Comparison of ENCODE assay signal across 8 cellular contexts in genomic region chr17:50198026-50198669, GRCh38. TPM values are rescaled to one million over a fixed set of nuclear protein-coding genes. Genes with fewer than 3 reads are reported as not detected.
DNase-seq lines count a peak whose midpoint lies in the region; ATAC-seq and TF ChIP-seq lines count a peak whose summit lies in the region.

No MANE protein-coding gene starts in this region.

- no peak for TF ChIP-seq EP300 in upper lobe of left lung (IDR thresholded peaks at IDR 0.05)

- DNase-seq in activated CD4-positive, CD25-positive, alpha-beta regulatory T cell treated with anti-CD3 and anti-CD28 coated beads, Interleukin-2, amount 50 U/mL, for 16 hours (ENCODE audit: low read depth, low spot score) = peak; percentile 26
- DNase-seq in NCI-H748 treated with DMSO at 0.1 percent for 48 hours (lab: John Stamatoyannopoulos, UW) = peak; percentile 19
- DNase-seq in activated CD8-positive, alpha-beta memory T cell treated with anti-CD3 and anti-CD28 coated beads, Interleukin-2, amount 10 ng/mL, durations not matched to agents 7 days and 5 days = peak; percentile 79
- no peak for DNase-seq in esophagus squamous epithelium (lab: John Stamatoyannopoulos, UW)
- DNase-seq in upper lobe of left lung = peak in 1 of 2 donors; percentile 51

- no peak overlapping the region for H3K4me3 ChIP-seq in esophagus squamous epithelium
- H3K4me3 ChIP-seq in neutrophil (ENCODE audit: low read depth in 1 of 2, low read length in 1 of 2) = no peak overlapping the region
- H3K4me3 ChIP-seq in upper lobe of left lung = no peak overlapping the region

- H3K36me3 Mint-ChIP-seq in activated CD8-positive, alpha-beta memory T cell treated with anti-CD3 and anti-CD28 coated beads, Interleukin-2, amount 10 ng/mL, durations not matched to agents 7 days and 5 days = no peaks in the 10 kb centered on the region

- 9 to 12% methylated on average over 7 of the region's 7 CpGs for WGBS in esophagus squamous epithelium, 2 donors
- 18 to 26% methylated on average over 7 of the region's 7 CpGs for WGBS in upper lobe of left lung, 2 donors

- TF ChIP-seq POLR2A in esophagus squamous epithelium (IDR thresholded peaks at IDR 0.05) = no peak
- no peak for TF ChIP-seq POLR2A in upper lobe of left lung (IDR thresholded peaks at IDR 0.05)

- intact Hi-C loops in esophagus squamous epithelium (cut with DNase I) = no loop called here

- peaks cover 13% of the 10 kb centered on the region for H3K4me1 Mint-ChIP-seq in activated CD8-positive, alpha-beta memory T cell treated with anti-CD3 and anti-CD28 coated beads, Interleukin-2, amount 10 ng/mL, durations not matched to agents 7 days and 5 days

- no peaks in the 10 kb centered on the region for H3K9me3 Mint-ChIP-seq in activated CD8-positive, alpha-beta memory T cell treated with anti-CD3 and anti-CD28 coated beads, Interleukin-2, amount 10 ng/mL, durations not matched to agents 7 days and 5 days (ENCODE audit: low read depth)

- H3K36me3 ChIP-seq in esophagus squamous epithelium (peaks cover 0 to 48% (median under 1%) of the 10 kb centered on the region in 3 donors), neutrophil (no peaks in the 10 kb centered on the region), upper lobe of left lung (peaks cover 0 to 37% (median 14%) of the 10 kb centered on the region in 4 donors)

- H3K27ac ChIP-seq in esophagus squamous epithelium = peak overlapping the region in 3 of 4 donors; percentile 75 to 91 (median 89)
- no peak overlapping the region for H3K27ac ChIP-seq in neutrophil
- peak overlapping the region in 2 of 4 donors; percentile 38 to 42 for H3K27ac ChIP-seq in upper lobe of left lung

- H3K27ac Mint-ChIP-seq in activated CD8-positive, alpha-beta memory T cell treated with anti-CD3 and anti-CD28 coated beads, Interleukin-2, amount 10 ng/mL, durations not matched to agents 7 days and 5 days = no peak overlapping the region

- peaks cover 44% of the 10 kb centered on the region for H3K27me3 Mint-ChIP-seq in activated CD8-positive, alpha-beta memory T cell treated with anti-CD3 and anti-CD28 coated beads, Interleukin-2, amount 10 ng/mL, durations not matched to agents 7 days and 5 days

- TF ChIP-seq CTCF in esophagus squamous epithelium (IDR thresholded peaks at IDR 0.05) (peak in 5 of 6 experiments; percentile 69 to 80 (median 70)), neutrophil (IDR thresholded peaks at IDR 0.05) (peak; percentile 22), upper lobe of left lung (IDR thresholded peaks at IDR 0.05) (peak; percentile 34 to 64 (median 59))

- H3K4me1 ChIP-seq in esophagus squamous epithelium = peaks cover 20 to 81% (median 26%) of the 10 kb centered on the region in 3 donors
- peaks cover 17 to 22% of the 10 kb centered on the region in 2 experiments for H3K4me1 ChIP-seq in neutrophil (ENCODE audit: control insufficient read depth in 1 of 2, insufficient read depth in 1 of 2, low read depth in 1 of 2, low read length in 1 of 2)
- H3K4me1 ChIP-seq in upper lobe of left lung = peaks cover 18 to 32% (median 25%) of the 10 kb centered on the region in 4 donors

- peaks cover 0 to 42% (median 0%) of the 10 kb centered on the region in 4 donors for H3K27me3 ChIP-seq in esophagus squamous epithelium
- H3K27me3 ChIP-seq in neutrophil = peaks cover 47% of the 10 kb centered on the region
- peaks cover 0 to 10% (median 3%) of the 10 kb centered on the region in 4 donors for H3K27me3 ChIP-seq in upper lobe of left lung

- CTCF ChIA-PET in activated CD8-positive, alpha-beta memory T cell treated with anti-CD3 and anti-CD28 coated beads, Interleukin-2, amount 10 ng/mL, durations not matched to agents 7 days and 5 days (lab: Charles Lee) = interaction anchor here (0.6 to 3.5 kb wide), 19 partner anchors 10 to 104 kb away, joined by 3 to 82 read pairs (median 4); partner anchors contain the start of gene PDK2

- no peak for ATAC-seq in activated CD4-positive, CD25-positive, alpha-beta regulatory T cell treated with anti-CD3 and anti-CD28 coated beads, Interleukin-2, amount 50 U/mL, for 24 hours
- peak; percentile 24 for ATAC-seq in activated CD8-positive, alpha-beta memory T cell treated with anti-CD3 and anti-CD28 coated beads, Interleukin-2, amount 10 ng/mL, durations not matched to agents 7 days and 5 days
- no peak for ATAC-seq in upper lobe of left lung (ENCODE audit: low FRiP score in 2 of 2)
- ATAC-seq in HG02970 (IDR thresholded peaks at IDR 0.05; ENCODE audit: low FRiP score, unreplicated experiment) = no peak

- H3K4me3 Mint-ChIP-seq in activated CD8-positive, alpha-beta memory T cell treated with anti-CD3 and anti-CD28 coated beads, Interleukin-2, amount 10 ng/mL, durations not matched to agents 7 days and 5 days = no peak overlapping the region

- H3K9me3 ChIP-seq in esophagus squamous epithelium (no peaks in the 10 kb centered on the region), neutrophil (no peaks in the 10 kb centered on the region), upper lobe of left lung (no peaks in the 10 kb centered on the region)

RNA-seq across cellular contexts. Expression of gene COL1A1, which starts 3.3 kb away (rescaled TPM):
- 1 to 10 TPM in 1 of 2 experiments, under 1 TPM in 1; 0.67 to 1.6 TPM for total RNA-seq in activated CD8-positive, alpha-beta memory T cell treated with anti-CD3 and anti-CD28 coated beads, Interleukin-2, amount 10 ng/mL, durations not matched to agents 7 days and 5 days
- total RNA-seq in esophagus squamous epithelium (10 to 100 TPM; 12.4 to 20.8 (median 19.7) TPM), upper lobe of left lung (100 to 1,000 TPM in 3 of 6 donors, 10 to 100 TPM in 3; 15.4 to 555 (median 117) TPM)

RNA-seq across cellular contexts. Expression of gene SGCA, which starts 32.3 kb away (rescaled TPM):
- total RNA-seq in activated CD8-positive, alpha-beta memory T cell treated with anti-CD3 and anti-CD28 coated beads, Interleukin-2, amount 10 ng/mL, durations not matched to agents 7 days and 5 days = under 1 TPM in 1 of 2 experiments, not detected in 1; 0.23 TPM
- 10 to 100 TPM in 1 of 4 donors, 1 to 10 TPM in 3; 1.9 to 15.1 (median 6.9) TPM for total RNA-seq in esophagus squamous epithelium
- total RNA-seq in upper lobe of left lung = 10 to 100 TPM in 5 of 6 donors, 1 to 10 TPM in 1; 1.6 to 19.7 (median 14.1) TPM

RNA-seq across cellular contexts. Expression of gene PPP1R9B, which starts 47.7 kb away (rescaled TPM):
- total RNA-seq in activated CD8-positive, alpha-beta memory T cell treated with anti-CD3 and anti-CD28 coated beads, Interleukin-2, amount 10 ng/mL, durations not matched to agents 7 days and 5 days = 100 to 1,000 TPM; 108 to 121 TPM
- total RNA-seq in esophagus squamous epithelium (10 to 100 TPM; 24.9 to 35.9 (median 28.2) TPM), upper lobe of left lung (100 to 1,000 TPM in 1 of 6 donors, 10 to 100 TPM in 5; 37.5 to 121 (median 74.7) TPM)

Comparison
In these comparisons a context has a peak if more than half of its experiments do, and no peak if none do; other contexts are left out.
1. RNA of gene COL1A1, which starts 3.3 kb away (total RNA-seq): 15.4 to 555 TPM in upper lobe of left lung and 12.4 to 20.8 TPM in esophagus squamous epithelium; 0.67 to 1.6 TPM in activated CD8-positive, alpha-beta memory T cell treated with anti-CD3 and anti-CD28 coated beads, Interleukin-2, amount 10 ng/mL, durations not matched to agents 7 days and 5 days; every median in the first group is over 4 times any median in the second.
2. Peak in every context shown above with its lines, with median percentiles within 50 percentile points of each other: CTCF ChIP-seq.